18 cellular contexts compared by ENCODE assay signal in the genomic region with DNA sequence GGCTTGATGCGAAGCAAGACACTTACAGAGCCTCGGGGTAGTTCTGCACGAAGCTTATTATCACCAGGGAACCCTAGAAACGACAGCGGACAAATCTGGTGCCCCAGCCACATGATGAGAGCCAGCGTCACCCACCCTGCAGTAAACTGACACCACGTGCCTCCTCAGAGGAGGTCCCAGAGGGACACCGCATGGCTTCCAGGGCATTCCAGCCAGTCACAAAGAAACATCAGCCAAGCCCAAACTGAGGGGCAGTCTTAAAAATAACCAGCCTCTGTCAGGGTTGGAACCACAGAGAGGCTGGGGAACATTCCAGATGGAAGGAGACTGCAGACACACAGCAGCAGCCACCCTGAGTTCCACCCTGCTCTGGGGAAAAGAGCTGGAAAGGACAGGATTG. TPM values are rescaled to one million over a fixed set of nuclear protein-coding genes. Genes with fewer than 3 reads are reported as not detected.
A peak's percentile ranks its signal among the peaks of the same experiment; 100 is the strongest.
DNase-seq lines count a peak whose midpoint lies in the region; ATAC-seq, FAIRE-seq and TF ChIP-seq lines count a peak whose summit lies in the region.
"Had no signal": no experiment of that assay in that cellular context is flagged by ENCODE, and none has a peak within 500 bp of the region (broad histone marks: within the 10 kb centered on the region; RNA-seq: fewer than 3 reads in every experiment).

No MANE protein-coding gene starts in this region.

- no peak for TF ChIP-seq EP300 in HepG2 (IDR thresholded peaks at IDR 0.05; ENCODE audit: low read depth in 2 of 2, low read length in 2 of 2)
- no peak for TF ChIP-seq EP300 in HepG2 (CRISPR knock-in tag; IDR thresholded peaks at IDR 0.05; ENCODE audit: borderline replicate concordance)

- peaks cover 13% of the 10 kb centered on the region for H3K79me2 ChIP-seq in HepG2 (ENCODE audit: insufficient read depth, low read length)

- ATAC-seq in right lobe of liver (no peak), HepG2 (no peak), sciatic nerve (no peak), upper lobe of right lung (no peak), T-cell (replicated peaks in 1 of 4) (no peak)
- ATAC-seq: GM12878 had no signal

- in situ Hi-C loops in HepG2 (cut with HindIII; ENCODE audit: extremely low pct_ligation_motif_present, low pct_unique_long_range_greater_than_20kb): no loop called here

- H3K36me3 Mint-ChIP-seq in T-cell (no peaks in the 10 kb centered on the region), CD14-positive monocyte (peaks cover 8% of the 10 kb centered on the region in 2 donors)

- no peak overlapping the region for H2AFZ ChIP-seq in HepG2 (ENCODE audit: low read length)

- H3K9me3 ChIP-seq in right lobe of liver: no peaks in the 10 kb centered on the region
- peaks cover 11% of the 10 kb centered on the region for H3K9me3 ChIP-seq in HepG2 (ENCODE audit: low read length)
- H3K9me3 ChIP-seq in upper lobe of right lung: no peaks in the 10 kb centered on the region
- H3K9me3 ChIP-seq: Peyer's patch had no signal

- WGBS in right lobe of liver (ENCODE audit: insufficient coverage, low coverage, low lambda C conversion rate, missing lambda C conversion rate): 93% methylated on average over 7 of the region's 8 CpGs
- 100% methylated on average over 7 of the region's 8 CpGs for WGBS in HepG2 (ENCODE audit: low lambda C conversion rate)

- TF ChIP-seq POLR2A in right lobe of liver (IDR thresholded peaks at IDR 0.05) (no peak), HepG2 (IDR thresholded peaks at IDR 0.05; ENCODE audit: insufficient read depth in 1 of 2, low read depth in 2 of 2, low read length in 2 of 2) (no peak)

- no peak overlapping the region for H3K9ac ChIP-seq in HepG2 (ENCODE audit: insufficient read depth, low read depth, low read length)

- H3K36me3 ChIP-seq in right lobe of liver: no peaks in the 10 kb centered on the region
- H3K36me3 ChIP-seq in HepG2 (replicated peaks in 1 of 2; ENCODE audit: control insufficient read depth in 1 of 2, insufficient read depth in 2 of 2, low read length in 2 of 2): peaks cover 3 to 13% of the 10 kb centered on the region in 2 experiments; a peak in 2 of 5 replicates
- H3K36me3 ChIP-seq in upper lobe of right lung: no peaks in the 10 kb centered on the region
- H3K36me3 ChIP-seq: Peyer's patch had no signal

- H3K4me3 ChIP-seq in right lobe of liver: no peak overlapping the region
- H3K4me3 ChIP-seq in HepG2 (replicated peaks in 1 of 3; ENCODE audit: insufficient read depth in 1 of 3, low read depth in 2 of 3, low read length in 3 of 3): no peak overlapping the region
- H3K4me3 ChIP-seq in upper lobe of right lung: no peak overlapping the region
- H3K4me3 ChIP-seq: GM12878, Peyer's patch had no signal

- no peak for TF ChIP-seq RAD21 in HepG2 (CRISPR knock-in tag; IDR thresholded peaks at IDR 0.05)

- no peaks in the 10 kb centered on the region for H4K20me1 ChIP-seq in HepG2 (ENCODE audit: insufficient read depth, low read length)

- no peak overlapping the region for H3K4me2 ChIP-seq in HepG2 (ENCODE audit: low read depth, low read length)

- H3K27me3 Mint-ChIP-seq in T-cell: no peaks in the 10 kb centered on the region
- H3K27me3 Mint-ChIP-seq in CD14-positive monocyte (ENCODE audit: low read depth in 3 of 3): peaks cover 0 to 4% (median 0%) of the 10 kb centered on the region in 3 donors

- H3K9me3 Mint-ChIP-seq in T-cell: no peaks in the 10 kb centered on the region
- H3K9me3 Mint-ChIP-seq in CD14-positive monocyte: peaks cover 2 to 11% (median 4%) of the 10 kb centered on the region in 7 donors

- H3K4me3 Mint-ChIP-seq in T-cell (no peak overlapping the region), CD14-positive monocyte (no peak overlapping the region)

- H3K4me1 ChIP-seq in right lobe of liver (peaks cover 0 to 37% (median 16%) of the 10 kb centered on the region in 4 donors), HepG2 (ENCODE audit: insufficient read depth, low read length) (peaks cover 44% of the 10 kb centered on the region), upper lobe of right lung (no peaks in the 10 kb centered on the region)
- H3K4me1 ChIP-seq: Peyer's patch had no signal

- H3K27ac ChIP-seq in right lobe of liver (no peak overlapping the region), HepG2 (ENCODE audit: extremely low read length, insufficient read depth, low read length) (no peak overlapping the region), upper lobe of right lung (no peak overlapping the region)
- H3K27ac ChIP-seq: Peyer's patch had no signal

- no peak for TF ChIP-seq CTCF in right lobe of liver (IDR thresholded peaks at IDR 0.05)
- no peak for TF ChIP-seq CTCF in HepG2 (CRISPR knock-in tag; IDR thresholded peaks at IDR 0.05)
- no peak for TF ChIP-seq CTCF in upper lobe of right lung (IDR thresholded peaks at IDR 0.05)
- no peak for TF ChIP-seq CTCF in CD14-positive monocyte (IDR thresholded peaks at IDR 0.05)

- no peaks in the 10 kb centered on the region for H3K27me3 ChIP-seq in right lobe of liver
- no peaks in the 10 kb centered on the region for H3K27me3 ChIP-seq in HepG2 (ENCODE audit: control insufficient read depth in 1 of 2, insufficient read depth in 2 of 2, low read length in 2 of 2)
- H3K27me3 ChIP-seq in upper lobe of right lung: no peaks in the 10 kb centered on the region
- H3K27me3 ChIP-seq: Peyer's patch had no signal

- POLR2A ChIA-PET in HepG2 (lab: Yijun Ruan, JAX) (interaction anchor here (1.0 kb wide), 1 partner anchor 37 kb away, joined by 3 read pairs; a partner anchor contains a TSS), T-cell (lab: Charles Lee) (no interaction called here)

- no peak for FAIRE-seq in HepG2 (lab: Jason Lieb, UNC)
- FAIRE-seq: A204.1, GM12878 had no signal

- intact Hi-C loops in right lobe of liver (cut with DNase I): no loop called here
- intact Hi-C loops in HepG2 (cut with micrococcal nuclease; ENCODE audit: unreplicated experiment): loop anchor here (5.0 kb wide), 1 partner anchor 37 kb away; a partner anchor contains a TSS
- intact Hi-C loops in sciatic nerve (cut with DNase I): no loop called here
- intact Hi-C loops in upper lobe of right lung (cut with DNase I): no loop called here
- intact Hi-C loops in CD14-positive monocyte (cut with micrococcal nuclease): loop anchor here in 1 of 2 donors (5.0 kb wide), 1 partner anchor 38 kb away; no protein-coding TSS in a partner anchor

- BruUV-seq in HepG2 (replicated peaks; lab: Mats Ljungman, UMichigan): no TSS peak

- peak in 2 of 3 donors; percentile 26 to 31 for DNase-seq in right lobe of liver
- no peak for DNase-seq in HepG2 (ENCODE audit: low spot score)
- peak; percentile 35 for DNase-seq in medulla oblongata (ENCODE audit: extremely low spot score)
- DNase-seq in sciatic nerve (ENCODE audit: low spot score): peak; percentile 15
- no peak for DNase-seq in upper lobe of right lung
- no peak for DNase-seq in DMS 273 (lab: John Stamatoyannopoulos, UW; ENCODE audit: unreplicated experiment)
- no peak for DNase-seq in T-cell
- no peak for DNase-seq in CD14-positive monocyte (ENCODE audit: low spot score)
- DNase-seq: HCEC 1CT, IMR-90, NCI-H1417, NCI-H1930, NCI-H2171 treated with DMSO at 0.1 percent for 48 hours had no signal

- CTCF ChIA-PET in HepG2 (lab: Yijun Ruan, JAX; ENCODE audit: low intra/inter-chr PET ratio, low total read pairs): no interaction called here
- CTCF ChIA-PET in T-cell (lab: Charles Lee): no interaction called here

- no peaks in the 10 kb centered on the region for H3K4me1 Mint-ChIP-seq in T-cell
- peaks cover 38% of the 10 kb centered on the region for H3K4me1 Mint-ChIP-seq in CD14-positive monocyte

- H3K27ac Mint-ChIP-seq in T-cell (no peak overlapping the region), CD14-positive monocyte (no peak overlapping the region)

RNA-seq across cellular contexts. Expression of a gene that starts 36.6 kb away (rescaled TPM):
- total RNA-seq in right lobe of liver (100 to 1,000 TPM in 5 of 6 experiments, 10 to 100 TPM in 1; 73.9 to 176 (median 140) TPM), HepG2 (2016; rRNA removed; fragmentation: Illumina TruSeq; extraction: Trizol) (0.98 and 8.5 TPM in 2 replicates), sciatic nerve (not detected), upper lobe of right lung (1.2 TPM), T-cell (under 1 TPM in 3 of 5 donors, not detected in 2; 0.33 to 0.73 (median 0.70) TPM)
- 1.8 and 1.9 TPM in 2 replicates for total RNA-seq in HepG2 (2016; cell fraction: cytosol; rRNA removed; fragmentation: Illumina TruSeq; extraction: Trizol; ENCODE audit: low read depth)
- 1.2 and 9.0 TPM in 2 replicates for total RNA-seq in HepG2 (2016; cell fraction: insoluble cytoplasmic fraction; rRNA removed; fragmentation: Illumina TruSeq; extraction: Trizol)
- 1.4 and 1.8 TPM in 2 replicates for total RNA-seq in HepG2 (2016; cell fraction: membrane; rRNA removed; fragmentation: Illumina TruSeq; extraction: Trizol)
- 14.0 and 15.7 TPM in 2 replicates for total RNA-seq in HepG2 (2016; cell fraction: nucleus; rRNA removed; fragmentation: Illumina TruSeq; extraction: Trizol)
- polyA plus RNA-seq in HepG2 (2011; rRNA removed) (63.6 and 107 TPM in 2 replicates), CD14-positive monocyte (not detected)
- 8.9 and 16.3 TPM in 2 replicates for polyA plus RNA-seq in HepG2 (2011; cell fraction: cytosol; rRNA removed)
- polyA plus RNA-seq in HepG2 (2011; cell fraction: nucleus; rRNA removed): 1,761 and 2,041 TPM in 2 replicates
- 31.4 and 46.5 TPM in 2 replicates for polyA plus RNA-seq in HepG2 (2012)
- polyA plus RNA-seq in HepG2 (2016; cell fraction: cytosol; fragmentation: Illumina TruSeq; extraction: Trizol; ENCODE audit: low read depth): 1.9 and 2.1 TPM in 2 replicates
- polyA plus RNA-seq in HepG2 (2016; cell fraction: insoluble cytoplasmic fraction; fragmentation: Illumina TruSeq; extraction: Trizol; ENCODE audit: low read depth): 1.9 and 2.5 TPM in 2 replicates
- 1.6 and 2.1 TPM in 2 replicates for polyA plus RNA-seq in HepG2 (2016; cell fraction: membrane; fragmentation: Illumina TruSeq; extraction: Trizol; ENCODE audit: low read depth)
- polyA plus RNA-seq in HepG2 (2016; cell fraction: nucleus; fragmentation: Illumina TruSeq; extraction: Trizol; ENCODE audit: insufficient read depth, low read depth): 65.6 and 66.9 TPM in 2 replicates
- 15.4 TPM in 1 of 2 replicates, not detected in the other for polyA minus RNA-seq in HepG2 (2011; rRNA and poly(A)+ RNA removed; ENCODE audit: low replicate concordance)
- polyA minus RNA-seq in HepG2 (2011; cell fraction: cytosol; rRNA and poly(A)+ RNA removed): 5.8 and 5.9 TPM in 2 replicates
- 43.4 and 57.3 TPM in 2 replicates for polyA minus RNA-seq in HepG2 (2011; cell fraction: nucleus; rRNA and poly(A)+ RNA removed)
- total RNA-seq: G401, IMR-90, NCI-H460, Peyer's patch had no signal
- polyA plus RNA-seq: GM12878 had no signal

RNA-seq across cellular contexts. Expression of a gene that starts 57.9 kb away (rescaled TPM):
- 1 to 10 TPM in 4 of 6 experiments, under 1 TPM in 2; 0.73 to 2.4 (median 1.5) TPM for total RNA-seq in right lobe of liver
- total RNA-seq in HepG2 (2016; rRNA removed; fragmentation: Illumina TruSeq; extraction: Trizol): 0.07 TPM in 1 of 2 replicates, not detected in the other
- not detected in 2 replicates for total RNA-seq in HepG2 (2016; cell fraction: cytosol; rRNA removed; fragmentation: Illumina TruSeq; extraction: Trizol; ENCODE audit: low read depth)
- 0.04 TPM in 1 of 2 replicates, not detected in the other for total RNA-seq in HepG2 (2016; cell fraction: insoluble cytoplasmic fraction; rRNA removed; fragmentation: Illumina TruSeq; extraction: Trizol)
- 0.06 TPM in 1 of 2 replicates, not detected in the other for total RNA-seq in HepG2 (2016; cell fraction: membrane; rRNA removed; fragmentation: Illumina TruSeq; extraction: Trizol)
- not detected in 2 replicates for total RNA-seq in HepG2 (2016; cell fraction: nucleus; rRNA removed; fragmentation: Illumina TruSeq; extraction: Trizol)
- polyA plus RNA-seq in HepG2 (2011; rRNA removed): 0.03 and 0.05 TPM in 2 replicates
- 0.05 and 0.08 TPM in 2 replicates for polyA plus RNA-seq in HepG2 (2011; cell fraction: cytosol; rRNA removed)
- polyA plus RNA-seq in HepG2 (2011; cell fraction: nucleus; rRNA removed): 0.26 and 0.32 TPM in 2 replicates
- polyA plus RNA-seq in HepG2 (2012): not detected in 2 replicates
- not detected in 2 replicates for polyA plus RNA-seq in HepG2 (2016; cell fraction: cytosol; fragmentation: Illumina TruSeq; extraction: Trizol; ENCODE audit: low read depth)
- 0.19 TPM in 1 of 2 replicates, not detected in the other for polyA plus RNA-seq in HepG2 (2016; cell fraction: insoluble cytoplasmic fraction; fragmentation: Illumina TruSeq; extraction: Trizol; ENCODE audit: low read depth)
- polyA plus RNA-seq in HepG2 (2016; cell fraction: membrane; fragmentation: Illumina TruSeq; extraction: Trizol; ENCODE audit: low read depth): not detected in 2 replicates
- not detected in 2 replicates for polyA plus RNA-seq in HepG2 (2016; cell fraction: nucleus; fragmentation: Illumina TruSeq; extraction: Trizol; ENCODE audit: insufficient read depth, low read depth)
- 0.38 TPM in 1 of 2 replicates, not detected in the other for polyA minus RNA-seq in HepG2 (2011; rRNA and poly(A)+ RNA removed; ENCODE audit: low replicate concordance)
- not detected in 2 replicates for polyA minus RNA-seq in HepG2 (2011; cell fraction: cytosol; rRNA and poly(A)+ RNA removed)
- not detected in 2 replicates for polyA minus RNA-seq in HepG2 (2011; cell fraction: nucleus; rRNA and poly(A)+ RNA removed)
- total RNA-seq in sciatic nerve: not detected
- 3.6 TPM for total RNA-seq in upper lobe of right lung
- total RNA-seq in T-cell: under 1 TPM in 3 of 5 donors, not detected in 2; 0.22 to 0.58 (median 0.36) TPM
- not detected for polyA plus RNA-seq in CD14-positive monocyte
- total RNA-seq: G401, IMR-90 had no signal
- polyA plus RNA-seq: IMR-90 had no signal

Comparison
In these comparisons a context has a peak if more than half of its experiments do, and no peak if none do; other contexts are left out.
1. DNase-seq: peak in right lobe of liver (2 of 3), medulla oblongata (single experiment) and sciatic nerve (single experiment); none in HepG2 (single experiment), upper lobe of right lung (single experiment), DMS 273 (single experiment), T-cell (0 of 34) and CD14-positive monocyte (single experiment).
2. RNA of a gene that starts 36.6 kb away (total RNA-seq): 73.9 to 176 TPM in right lobe of liver; 0.98 to 15.7 TPM in HepG2, 1.2 TPM in upper lobe of right lung (single experiment), 0.33 to 0.73 TPM in T-cell and not detected in sciatic nerve (single experiment); every median in the first group is over 4 times any median in the second.